In genomic region chr9:133437753-133438531, GRCh38 we compare ENCODE assay signal across 11 cellular contexts. TPM values are rescaled to one million over a fixed set of nuclear protein-coding genes. Genes with fewer than 3 reads are reported as not detected.
DNase-seq lines count a peak whose midpoint lies in the region; ATAC-seq and TF ChIP-seq lines count a peak whose summit lies in the region.
"Had no signal": no experiment of that assay in that cellular context is flagged by ENCODE, and none has a peak within 500 bp of the region (broad histone marks: within the 10 kb centered on the region; RNA-seq: fewer than 3 reads in every experiment).

No MANE protein-coding gene starts in this region.

- no peaks in the 10 kb centered on the region for H3K79me2 ChIP-seq in OCI-LY7 (ENCODE audit: insufficient read depth, low read depth, low read length)

- no peak overlapping the region for H2AFZ ChIP-seq in OCI-LY7 (ENCODE audit: low read length)

- H3K9me3 ChIP-seq in OCI-LY7 (ENCODE audit: low read length) (no peaks in the 10 kb centered on the region), tibial nerve (no peaks in the 10 kb centered on the region)

- in situ Hi-C loops in GM13976 (cut with MboI; ENCODE audit: low sequenced_read_pairs, unreplicated experiment): no loop called here

- H3K4me2 ChIP-seq in OCI-LY7 (ENCODE audit: low read length): no peak overlapping the region

- 92 to 93% methylated on average over 17 to 18 of the region's 20 CpGs for WGBS in tibial nerve, 2 donors

- H3K4me3 ChIP-seq in OCI-LY7 (ENCODE audit: low read depth, low read length, poor library complexity, severe bottlenecking) (no peak overlapping the region), kidney epithelial cell (ENCODE audit: low read depth, low read length) (no peak overlapping the region), tibial nerve (no peak overlapping the region)

- H3K27ac ChIP-seq in OCI-LY7 (ENCODE audit: low read depth, low read length, poor library complexity, severe bottlenecking) (no peak overlapping the region), tibial nerve (no peak overlapping the region)

- no peaks in the 10 kb centered on the region for H3K9me2 ChIP-seq in OCI-LY7 (ENCODE audit: insufficient read depth, low read length)

- TF ChIP-seq EP300 in tibial nerve (IDR thresholded peaks at IDR 0.05): no peak

- no TSS peak for BruUV-seq in OCI-LY7 (replicated peaks; lab: Mats Ljungman, UMichigan)

- CTCF ChIA-PET in OCI-LY7 (lab: Charles Lee; ENCODE audit: unreplicated experiment): no interaction called here

- H3K4me1 ChIP-seq in OCI-LY7 (ENCODE audit: insufficient read depth, low read length, poor library complexity, severe bottlenecking) (peaks cover 9% of the 10 kb centered on the region), tibial nerve (no peaks in the 10 kb centered on the region)

- no peak for TF ChIP-seq POLR2A in tibial nerve (IDR thresholded peaks at IDR 0.05)

- TF ChIP-seq CTCF in GM13976 (IDR thresholded peaks at IDR 0.05; ENCODE audit: borderline replicate concordance, control extremely low read depth, extremely low read depth, insufficient read depth, missing control alignments) (peak; percentile 51), OCI-LY7 (conservative IDR thresholded peaks at IDR 0.05; ENCODE audit: low read length) (peak; percentile 74), kidney epithelial cell (IDR thresholded peaks at IDR 0.05; ENCODE audit: insufficient read depth, low read length, poor library complexity, severe bottlenecking) (peak; percentile 12), tibial nerve (IDR thresholded peaks at IDR 0.05) (no peak)

- no peak overlapping the region for H3K4me3 Mint-ChIP-seq in activated T-cell treated with anti-CD3 and anti-CD28 coated beads, Interleukin-2, amount 50 U/mL, for 4 hours
- H3K4me3 Mint-ChIP-seq: memory B cell had no signal

- H4K20me1 ChIP-seq in OCI-LY7 (ENCODE audit: insufficient read depth, low read length): no peaks in the 10 kb centered on the region

- H3K27me3 ChIP-seq in kidney epithelial cell (ENCODE audit: control insufficient read depth, insufficient read depth, low read length) (peaks cover 3% of the 10 kb centered on the region), tibial nerve (no peaks in the 10 kb centered on the region)

- H3K36me3 ChIP-seq in OCI-LY7 (ENCODE audit: insufficient read depth, low read length): no peaks in the 10 kb centered on the region
- no peaks in the 10 kb centered on the region for H3K36me3 ChIP-seq in kidney epithelial cell (ENCODE audit: control insufficient read depth, insufficient read depth, low read length)
- H3K36me3 ChIP-seq in tibial nerve: peaks cover 0 to 21% (median 0%) of the 10 kb centered on the region in 3 donors

- ATAC-seq in sciatic nerve: no peak
- ATAC-seq in activated T-cell treated with anti-CD3 and anti-CD28 coated beads, Interleukin-2, amount 50 U/mL, for 4 hours: no peak
- ATAC-seq: activated CD4-positive, CD25-positive, alpha-beta regulatory T cell treated with anti-CD3 and anti-CD28 coated beads, Interleukin-2, amount 50 U/mL, for 24 hours had no signal

- peak; percentile 74 for DNase-seq in GM13976 (ENCODE audit: low spot score)
- DNase-seq in OCI-LY7 (ENCODE audit: low spot score): peak; percentile 47
- no peak for DNase-seq in kidney epithelial cell (ENCODE audit: low read depth)
- DNase-seq in sciatic nerve (ENCODE audit: low spot score): no peak
- no peak for DNase-seq in activated T-cell treated with anti-CD3 and anti-CD28 coated beads, Interleukin-2, amount 50 U/mL, for 4 hours
- DNase-seq in tibial nerve (ENCODE audit: low spot score in 2 of 2): no peak
- DNase-seq: activated gamma-delta T cell, head of caudate nucleus, NCI-H2081 treated with DMSO at 0.1 percent for 48 hours had no signal

- H3K36me3 Mint-ChIP-seq in activated T-cell treated with anti-CD3 and anti-CD28 coated beads, Interleukin-2, amount 50 U/mL, for 4 hours (ENCODE audit: insufficient read depth): no peaks in the 10 kb centered on the region
- H3K36me3 Mint-ChIP-seq: memory B cell had no signal

- no peaks in the 10 kb centered on the region for H3K4me1 Mint-ChIP-seq in activated T-cell treated with anti-CD3 and anti-CD28 coated beads, Interleukin-2, amount 50 U/mL, for 4 hours (ENCODE audit: low read depth)

- no peaks in the 10 kb centered on the region for H3K9me3 Mint-ChIP-seq in activated T-cell treated with anti-CD3 and anti-CD28 coated beads, Interleukin-2, amount 50 U/mL, for 4 hours
- H3K9me3 Mint-ChIP-seq: memory B cell had no signal

- POLR2A ChIA-PET in OCI-LY7 (lab: Charles Lee): no interaction called here

- peaks cover under 1% of the 10 kb centered on the region for H3K27me3 Mint-ChIP-seq in activated T-cell treated with anti-CD3 and anti-CD28 coated beads, Interleukin-2, amount 50 U/mL, for 4 hours (ENCODE audit: low read depth)
- H3K27me3 Mint-ChIP-seq: memory B cell had no signal

- intact Hi-C loops in OCI-LY7 (cut with micrococcal nuclease; ENCODE audit: unreplicated experiment): no loop called here
- intact Hi-C loops in sciatic nerve (cut with DNase I): no loop called here

RNA-seq across cellular contexts. Expression of gene ADAMTS13, which starts 15.8 kb away (rescaled TPM):
- 6.2 and 6.6 TPM in 2 replicates for total RNA-seq in OCI-LY7 (2014; rRNA removed; shearing (Covaris generic))
- 18.1 and 18.5 TPM in 2 replicates for total RNA-seq in OCI-LY7 (2022)
- total RNA-seq in kidney epithelial cell: 2.0 and 2.4 TPM in 2 replicates
- 4.6 TPM for total RNA-seq in sciatic nerve
- total RNA-seq in activated T-cell treated with anti-CD3 and anti-CD28 coated beads, Interleukin-2, amount 50 U/mL, for 4 hours: under 1 TPM; 0.60 to 0.91 (median 0.79) TPM
- 1 to 10 TPM; 1.7 to 4.3 (median 3.2) TPM for total RNA-seq in tibial nerve

RNA-seq across cellular contexts. Expression of gene REXO4, which starts 20.1 kb away (rescaled TPM):
- 33.6 and 35.7 TPM in 2 replicates for total RNA-seq in OCI-LY7 (2014; rRNA removed; shearing (Covaris generic))
- total RNA-seq in OCI-LY7 (2022): 40.6 and 45.5 TPM in 2 replicates
- 21.9 and 23.1 TPM in 2 replicates for total RNA-seq in kidney epithelial cell
- total RNA-seq in sciatic nerve: 23.8 TPM
- 10 to 100 TPM; 67.5 to 79.5 (median 79.3) TPM for total RNA-seq in activated T-cell treated with anti-CD3 and anti-CD28 coated beads, Interleukin-2, amount 50 U/mL, for 4 hours
- total RNA-seq in tibial nerve: 10 to 100 TPM; 17.9 to 27.0 (median 22.7) TPM

RNA-seq across cellular contexts. Expression of gene CACFD1, which starts 21.8 kb away (rescaled TPM):
- total RNA-seq in OCI-LY7 (2014; rRNA removed; shearing (Covaris generic)): 14.9 and 17.2 TPM in 2 replicates
- 16.7 and 19.2 TPM in 2 replicates for total RNA-seq in OCI-LY7 (2022)
- total RNA-seq in kidney epithelial cell: 24.4 and 24.6 TPM in 2 replicates
- total RNA-seq in sciatic nerve: 10.1 TPM
- 1 to 10 TPM in 1 of 3 donors, under 1 TPM in 2; 0.73 to 1.1 (median 0.86) TPM for total RNA-seq in activated T-cell treated with anti-CD3 and anti-CD28 coated beads, Interleukin-2, amount 50 U/mL, for 4 hours
- 10 to 100 TPM in 2 of 4 donors, 1 to 10 TPM in 2; 8.6 to 16.3 (median 10.3) TPM for total RNA-seq in tibial nerve

RNA-seq across cellular contexts. Expression of gene SLC2A6, which starts 41.0 kb away (rescaled TPM):
- 45.2 and 52.9 TPM in 2 replicates for total RNA-seq in OCI-LY7 (2014; rRNA removed; shearing (Covaris generic))
- 42.1 and 51.0 TPM in 2 replicates for total RNA-seq in OCI-LY7 (2022)
- total RNA-seq in kidney epithelial cell: 51.8 and 60.9 TPM in 2 replicates
- 3.3 TPM for total RNA-seq in sciatic nerve
- total RNA-seq in activated T-cell treated with anti-CD3 and anti-CD28 coated beads, Interleukin-2, amount 50 U/mL, for 4 hours: 1 to 10 TPM; 4.9 to 5.3 (median 5.2) TPM
- total RNA-seq in tibial nerve: 1 to 10 TPM; 2.1 to 6.3 (median 3.0) TPM

Comparison
In these comparisons a context has a peak if more than half of its experiments do, and no peak if none do; other contexts are left out.
1. DNase-seq: peak in GM13976 (single experiment) and OCI-LY7 (single experiment); none in kidney epithelial cell (single experiment), sciatic nerve (single experiment), activated T-cell treated with anti-CD3 and anti-CD28 coated beads, Interleukin-2, amount 50 U/mL, for 4 hours (single experiment) and tibial nerve (0 of 2).
2. CTCF ChIP-seq: peak in GM13976 (single experiment), OCI-LY7 (single experiment) and kidney epithelial cell (single experiment); none in tibial nerve (0 of 5).